12 cellular contexts compared by ENCODE assay signal in the genomic region with DNA sequence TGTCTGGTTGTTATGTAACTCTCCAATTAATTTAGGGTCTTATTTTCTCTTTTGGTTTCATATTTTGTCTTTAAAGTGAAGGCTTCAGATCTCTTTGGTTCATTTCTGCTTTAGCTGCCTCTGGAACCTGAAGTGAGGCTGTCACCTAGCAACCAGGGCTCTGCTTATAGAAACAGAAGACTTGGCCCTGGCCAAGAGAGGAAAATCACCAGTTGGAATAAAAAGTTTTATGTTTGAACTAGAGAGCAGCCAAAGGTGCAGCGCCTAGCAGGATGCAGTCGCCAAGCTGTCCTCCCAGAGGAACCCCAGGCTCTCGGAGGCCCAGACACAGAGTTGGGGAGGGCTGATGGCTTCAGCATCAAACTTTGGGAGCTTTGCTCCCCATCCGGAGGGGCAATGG. TPM values are rescaled to one million over a fixed set of nuclear protein-coding genes. Genes with fewer than 3 reads are reported as not detected.
DNase-seq lines count a peak whose midpoint lies in the region; ATAC-seq and TF ChIP-seq lines count a peak whose summit lies in the region.
"Had no signal": no experiment of that assay in that cellular context is flagged by ENCODE, and none has a peak within 500 bp of the region (broad histone marks: within the 10 kb centered on the region; RNA-seq: fewer than 3 reads in every experiment).

No MANE protein-coding gene starts in this region.

- no peak overlapping the region for H3K27ac ChIP-seq in left ventricle myocardium inferior (replicated peaks)
- peak overlapping the region in 1 of 2 donors; percentile 26 for H3K27ac ChIP-seq in aorta (ENCODE audit: low read depth in 1 of 2, low read length in 2 of 2)
- H3K27ac ChIP-seq: colonic mucosa, skin epidermis had no signal

- H3K36me3 Mint-ChIP-seq in WTC11: peaks cover 13% of the 10 kb centered on the region
- H3K36me3 Mint-ChIP-seq in osteocyte (ENCODE audit: unreplicated experiment): no peaks in the 10 kb centered on the region

- H3K36me3 ChIP-seq in left ventricle myocardium inferior (no peaks in the 10 kb centered on the region), aorta (ENCODE audit: control insufficient read depth in 1 of 2, insufficient read depth in 2 of 2, low read length in 1 of 2) (no peaks in the 10 kb centered on the region)
- H3K36me3 ChIP-seq: BE2C, colonic mucosa had no signal

- TF ChIP-seq CTCF in left ventricle myocardium inferior (IDR thresholded peaks at IDR 0.05; ENCODE audit: borderline replicate concordance) (no peak), WTC11 (IDR thresholded peaks at IDR 0.05) (no peak), osteocyte (IDR thresholded peaks at IDR 0.05) (no peak)

- H3K9me3 Mint-ChIP-seq in WTC11 (peaks cover 22% of the 10 kb centered on the region), osteocyte (ENCODE audit: unreplicated experiment) (peaks cover 8% of the 10 kb centered on the region)

- no peaks in the 10 kb centered on the region; the same call in 1 of the 2 replicates for H3K27me3 Mint-ChIP-seq in WTC11 (ENCODE audit: low read depth)
- no peaks in the 10 kb centered on the region for H3K27me3 Mint-ChIP-seq in osteocyte (ENCODE audit: unreplicated experiment)

- H3K9me3 ChIP-seq in left ventricle myocardium inferior (replicated peaks) (peaks cover 9% of the 10 kb centered on the region), aorta (ENCODE audit: control insufficient read depth, low read length) (no peaks in the 10 kb centered on the region)
- H3K9me3 ChIP-seq: BE2C, colonic mucosa had no signal

- intact Hi-C loops in Right ventricle myocardium inferior (cut with DNase I): no loop called here
- intact Hi-C loops in left ventricle myocardium inferior (cut with micrococcal nuclease): no loop called here
- intact Hi-C loops in aorta (cut with DNase I): no loop called here

- POLR2A ChIA-PET in WTC11 (lab: Charles Lee): interaction anchor here (1.0 kb wide), 1 partner anchor 8 kb away, joined by 3 read pairs; no protein-coding TSS in a partner anchor

- DNase-seq in Right ventricle myocardium inferior (ENCODE audit: missing footprints) (no peak), left ventricle myocardium inferior (no peak), WTC11 (ENCODE audit: low spot score) (no peak), islet precursor cell (peak; percentile 62), aorta (peak in 1 of 2 donors; percentile 69), osteocyte (ENCODE audit: extremely low spot score, unreplicated experiment) (no peak)
- DNase-seq in effector CD8-positive, alpha-beta T cell (lab: John Stamatoyannopoulos, UW): no peak
- DNase-seq: BE2C; colonic mucosa; stimulated activated naive CD4-positive, alpha-beta T cell treated with Interleukin-2 at 50 U/mL for 16 hours had no signal

- H3K27ac Mint-ChIP-seq in WTC11: no peak overlapping the region
- no peak overlapping the region for H3K27ac Mint-ChIP-seq in osteocyte (ENCODE audit: unreplicated experiment)

- no peak overlapping the region for H3K4me3 ChIP-seq in left ventricle myocardium inferior
- H3K4me3 ChIP-seq in aorta (ENCODE audit: low read length in 2 of 2): no peak overlapping the region
- H3K4me3 ChIP-seq: colonic mucosa, skin epidermis had no signal

- ATAC-seq in Right ventricle myocardium inferior (peak; percentile 57), WTC11 (peak; percentile 36), aorta (ENCODE audit: low FRiP score) (peak; percentile 56), esophagus mucosa (no peak)

- H3K4me3 Mint-ChIP-seq in WTC11 (no peak overlapping the region), osteocyte (ENCODE audit: unreplicated experiment) (no peak overlapping the region)

- WGBS in aorta, 2 donors: 2 to 5% methylated on average over 4 of the region's 4 CpGs

- CTCF ChIA-PET in WTC11 (lab: Charles Lee): interaction anchor here (0.9 to 2.2 kb wide), 6 partner anchors 27 to 167 kb away, joined by 3 to 6 read pairs (median 4); a partner anchor contains a TSS

- H3K27me3 ChIP-seq in left ventricle myocardium inferior (ENCODE audit: low read depth): peaks cover 24% of the 10 kb centered on the region
- no peaks in the 10 kb centered on the region for H3K27me3 ChIP-seq in aorta (ENCODE audit: control insufficient read depth in 1 of 2, insufficient read depth in 2 of 2, low read length in 1 of 2)
- H3K27me3 ChIP-seq: BE2C, colonic mucosa had no signal

- H3K4me1 Mint-ChIP-seq in WTC11 (peaks cover 24% of the 10 kb centered on the region), osteocyte (ENCODE audit: unreplicated experiment) (no peaks in the 10 kb centered on the region)

- peaks cover 10% of the 10 kb centered on the region for H3K4me1 ChIP-seq in left ventricle myocardium inferior
- no peaks in the 10 kb centered on the region for H3K4me1 ChIP-seq in aorta (ENCODE audit: control insufficient read depth in 1 of 2, insufficient read depth in 2 of 2, low read length in 2 of 2)
- H3K4me1 ChIP-seq: BE2C, colonic mucosa had no signal

TF ChIP-seq in WTC11, 78 proteins besides CTCF, POLR2A, EP300 and RAD21:
- TF ChIP-seq ZNF671 (CRISPR knock-in tag; IDR thresholded peaks at IDR 0.05) (no peak), ELF4 (CRISPR knock-in tag; IDR thresholded peaks at IDR 0.05; ENCODE audit: low read depth) (no peak), ZBTB21 (CRISPR knock-in tag; IDR thresholded peaks at IDR 0.05; ENCODE audit: borderline replicate concordance) (no peak), ZNF138 (CRISPR knock-in tag; conservative IDR thresholded peaks at IDR 0.05) (no peak), OVOL2 (CRISPR knock-in tag; IDR thresholded peaks at IDR 0.05; ENCODE audit: borderline replicate concordance) (no peak), ZNF219 (CRISPR knock-in tag; IDR thresholded peaks at IDR 0.05; ENCODE audit: borderline replicate concordance) (no peak)
- TF ChIP-seq, protein P1, sequence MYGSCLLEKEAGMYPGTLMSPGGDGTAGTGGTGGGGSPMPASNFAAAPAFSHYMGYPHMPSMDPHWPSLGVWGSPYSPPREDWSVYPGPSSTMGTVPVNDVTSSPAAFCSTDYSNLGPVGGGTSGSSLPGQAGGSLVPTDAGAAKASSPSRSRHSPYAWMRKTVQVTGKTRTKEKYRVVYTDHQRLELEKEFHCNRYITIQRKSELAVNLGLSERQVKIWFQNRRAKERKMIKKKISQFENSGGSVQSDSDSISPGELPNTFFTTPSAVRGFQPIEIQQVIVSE (CRISPR knock-in tag; IDR thresholded peaks at IDR 0.05; ENCODE audit: borderline replicate concordance): no peak

RNA-seq across cellular contexts. Expression of a gene that starts 41.1 kb away (rescaled TPM):
- total RNA-seq in Right ventricle myocardium inferior (not detected), left ventricle myocardium inferior (not detected), WTC11 (2021) (not detected in 3 replicates), aorta (not detected), osteocyte (not detected in 2 replicates), esophagus mucosa (not detected)
- polyA plus RNA-seq in aorta: not detected
- total RNA-seq: colonic mucosa had no signal
